Comparison of ENCODE assay signal across 27 cellular contexts in the genomic region with DNA sequence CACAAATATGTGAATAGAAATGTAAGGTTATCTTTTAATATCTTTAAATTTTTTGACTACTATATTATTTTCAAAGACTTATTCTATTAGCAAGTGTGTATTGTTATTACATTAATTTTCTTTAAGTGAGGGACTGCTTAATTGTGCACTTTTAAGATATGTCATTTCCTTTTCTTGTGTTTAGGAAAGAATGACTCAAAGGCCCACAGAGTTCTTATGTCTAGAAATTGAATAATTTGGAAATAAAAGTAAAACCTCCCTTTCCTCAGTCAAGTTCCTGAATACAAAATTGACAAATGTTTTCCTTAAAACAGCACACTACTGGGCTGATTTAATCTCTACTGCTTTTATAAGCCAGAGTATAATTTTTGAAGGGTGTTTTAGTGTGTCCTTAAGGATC.
"Had no signal": no experiment of that assay in that cellular context is flagged by ENCODE, and none has a peak within 500 bp of the region (broad histone marks: within the 10 kb centered on the region; RNA-seq: fewer than 3 reads in every experiment).

No MANE protein-coding gene starts in this region.

- H3K27ac ChIP-seq: neutrophil, pancreas, prostate gland, right lobe of liver, sigmoid colon, stomach, thyroid gland, tibial nerve, upper lobe of left lung, vagina had no signal

- H3K36me3 ChIP-seq: neutrophil, pancreas, prostate gland, right lobe of liver, sigmoid colon, stomach, thoracic aorta, thyroid gland, tibial nerve, upper lobe of left lung, vagina had no signal

- DNase-seq: nephron progenitor cell; nucleus accumbens; pancreas; right cardiac atrium; right lobe of liver; sigmoid colon; small intestine; stimulated activated CD4-positive, alpha-beta T cell treated with anti-CD3 and anti-CD28 coated beads, Interleukin-15, amount 100 ng/mL, for 24 hours; stimulated activated CD4-positive, alpha-beta T cell treated with anti-CD3 and anti-CD28 coated beads, Interleukin-2, amount 100 ng/mL, for 24 hours; stimulated activated CD4-positive, alpha-beta T cell treated with anti-CD3 and anti-CD28 coated beads, Interleukin-2, amount 100 ng/mL, for 48 hours; stimulated activated CD4-positive, alpha-beta T cell treated with anti-CD3 and anti-CD28 coated beads, Interleukin-4, amount 100 ng/mL, for 24 hours; stimulated activated naive B cell treated with anti-CD40 and anti-IgM and Interleukin-4, amounts not matched to agents 10 μg/mL and 1 μg/mL and 100 μg/mL, for 72 hours; stimulated activated naive CD4-positive, alpha-beta T cell treated with Interleukin-2 at 50 U/mL for 16 hours; stomach; thyroid gland; trophoblast cell; upper lobe of left lung had no signal

- ATAC-seq: natural killer cell treated with Interleukin-12 subunit alpha and Interleukin-12 subunit beta and Interleukin-15 and Interleukin-18, amount 100 ng/mL, for 72 hours; pancreas; right cardiac atrium; right lobe of liver; stimulated activated effector memory CD8-positive, alpha-beta T cell treated with anti-CD3 and anti-CD28 coated beads, Interleukin-12 subunit alpha, Interleukin-12 subunit beta, amount 100 ng/mL, for 72 hours; stimulated activated naive B cell treated with anti-CD40 and anti-IgM and Interleukin-4, amounts not matched to agents 10 μg/mL and 1 μg/mL and 100 μg/mL, for 72 hours had no signal

- H3K27me3 ChIP-seq: neutrophil, pancreas, right lobe of liver, sigmoid colon, stomach, thyroid gland, tibial nerve, upper lobe of left lung, vagina had no signal

- H3K4me1 ChIP-seq: pancreas, prostate gland, right lobe of liver, sigmoid colon, stomach, thyroid gland, tibial nerve, upper lobe of left lung, vagina had no signal

- FAIRE-seq: small intestine, urothelium cell line had no signal

- H3K4me1 Mint-ChIP-seq: neural crest cell; stimulated activated effector memory CD8-positive, alpha-beta T cell treated with anti-CD3 and anti-CD28 coated beads, Interleukin-12 subunit alpha, Interleukin-12 subunit beta, amount 100 ng/mL, for 72 hours; stimulated activated naive B cell treated with anti-CD40 and anti-IgM and Interleukin-4, amounts not matched to agents 10 μg/mL and 1 μg/mL and 100 μg/mL, for 72 hours had no signal

- H3K9me3 ChIP-seq: neutrophil, pancreas, prostate gland, right lobe of liver, sigmoid colon, stomach, thoracic aorta, thyroid gland, tibial nerve, upper lobe of left lung, vagina had no signal

- H3K9me3 Mint-ChIP-seq: nephron progenitor cell; neural crest cell; stimulated activated naive B cell treated with anti-CD40 and anti-IgM and Interleukin-4, amounts not matched to agents 10 μg/mL and 1 μg/mL and 100 μg/mL, for 72 hours; stimulated activated naive CD8-positive, alpha-beta T cell treated with anti-CD3 and anti-CD28 coated beads, Interleukin-15, Interleukin-2, amounts not matched to agents 100 ng/mL and 50 ng/mL, for 24 hours had no signal

- H3K27me3 Mint-ChIP-seq: natural killer cell treated with Interleukin-12 subunit alpha and Interleukin-12 subunit beta and Interleukin-15 and Interleukin-18, amount 100 ng/mL, for 72 hours; stimulated activated naive B cell treated with anti-CD40 and anti-IgM and Interleukin-4, amounts not matched to agents 10 μg/mL and 1 μg/mL and 100 μg/mL, for 72 hours; stimulated activated naive CD8-positive, alpha-beta T cell treated with anti-CD3 and anti-CD28 coated beads, Interleukin-15, Interleukin-2, amounts not matched to agents 100 ng/mL and 50 ng/mL, for 24 hours had no signal

- H3K4me3 ChIP-seq: pancreas, prostate gland, right lobe of liver, sigmoid colon, stomach, thoracic aorta, thyroid gland, tibial nerve, upper lobe of left lung, vagina had no signal

- H3K27ac Mint-ChIP-seq: natural killer cell treated with Interleukin-12 subunit alpha and Interleukin-12 subunit beta and Interleukin-15 and Interleukin-18, amount 100 ng/mL, for 72 hours; nephron progenitor cell; stimulated activated effector memory CD8-positive, alpha-beta T cell treated with anti-CD3 and anti-CD28 coated beads, Interleukin-12 subunit alpha, Interleukin-12 subunit beta, amount 100 ng/mL, for 72 hours; stimulated activated naive B cell treated with anti-CD40 and anti-IgM and Interleukin-4, amounts not matched to agents 10 μg/mL and 1 μg/mL and 100 μg/mL, for 72 hours; stimulated activated naive CD8-positive, alpha-beta T cell treated with anti-CD3 and anti-CD28 coated beads, Interleukin-15, Interleukin-2, amounts not matched to agents 100 ng/mL and 50 ng/mL, for 24 hours had no signal

- H3K4me3 Mint-ChIP-seq: natural killer cell treated with Interleukin-12 subunit alpha and Interleukin-12 subunit beta and Interleukin-15 and Interleukin-18, amount 100 ng/mL, for 72 hours; nephron progenitor cell; neural crest cell; stimulated activated effector memory CD8-positive, alpha-beta T cell treated with anti-CD3 and anti-CD28 coated beads, Interleukin-12 subunit alpha, Interleukin-12 subunit beta, amount 100 ng/mL, for 72 hours; stimulated activated naive B cell treated with anti-CD40 and anti-IgM and Interleukin-4, amounts not matched to agents 10 μg/mL and 1 μg/mL and 100 μg/mL, for 72 hours; stimulated activated naive CD8-positive, alpha-beta T cell treated with anti-CD3 and anti-CD28 coated beads, Interleukin-15, Interleukin-2, amounts not matched to agents 100 ng/mL and 50 ng/mL, for 24 hours had no signal

- H3K36me3 Mint-ChIP-seq: stimulated activated effector memory CD8-positive, alpha-beta T cell treated with anti-CD3 and anti-CD28 coated beads, Interleukin-12 subunit alpha, Interleukin-12 subunit beta, amount 100 ng/mL, for 72 hours; stimulated activated naive B cell treated with anti-CD40 and anti-IgM and Interleukin-4, amounts not matched to agents 10 μg/mL and 1 μg/mL and 100 μg/mL, for 72 hours had no signal
